9 cellular contexts compared by ENCODE assay signal in the genomic region with DNA sequence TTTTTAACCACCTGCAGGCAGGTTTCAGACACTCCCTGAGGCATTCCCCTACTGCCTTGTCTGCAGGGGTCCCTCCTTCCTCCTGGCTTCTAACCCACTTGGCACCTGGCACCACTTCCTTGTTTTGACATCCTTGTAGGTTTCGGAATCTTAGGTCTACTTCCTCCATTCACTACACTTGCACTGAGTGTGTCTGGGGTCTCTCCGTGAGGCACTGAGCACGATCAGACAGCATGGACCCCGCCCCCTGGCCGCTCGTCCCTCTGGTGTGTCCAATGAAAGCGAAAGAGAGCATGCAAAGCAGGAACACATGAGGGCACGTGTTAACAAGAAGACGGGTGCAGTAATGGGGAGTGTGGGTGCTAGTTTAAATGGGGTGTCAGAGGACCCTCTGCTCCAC.
DNase-seq lines count a peak whose midpoint lies in the region; ATAC-seq, FAIRE-seq and TF ChIP-seq lines count a peak whose summit lies in the region.
"Had no signal": no experiment of that assay in that cellular context is flagged by ENCODE, and none has a peak within 500 bp of the region (broad histone marks: within the 10 kb centered on the region; RNA-seq: fewer than 3 reads in every experiment).

No MANE protein-coding gene starts in this region.

- H2BK120ac ChIP-seq in trophoblast cell (ENCODE audit: insufficient read depth, low read length, poor library complexity): no peak overlapping the region

- no peaks in the 10 kb centered on the region for H3K27me3 Mint-ChIP-seq in activated naive CD4-positive, alpha-beta T cell treated with anti-CD3 and anti-CD28 coated beads, Interleukin-2, amount 50 U/mL, for 24 hours
- no peaks in the 10 kb centered on the region for H3K27me3 Mint-ChIP-seq in stimulated activated naive B cell treated with anti-CD40 and anti-IgM and Interleukin-4, amounts not matched to agents 10 μg/mL and 1 μg/mL and 100 μg/mL, for 72 hours

- H4K91ac ChIP-seq in trophoblast cell (ENCODE audit: low read depth, low read length): no peak overlapping the region

- no peak overlapping the region for H3K9ac ChIP-seq in trophoblast cell (ENCODE audit: low read length)

- H3K79me1 ChIP-seq in trophoblast cell (ENCODE audit: low read length): no peaks in the 10 kb centered on the region

- H3K36me3 Mint-ChIP-seq in activated naive CD4-positive, alpha-beta T cell treated with anti-CD3 and anti-CD28 coated beads, Interleukin-2, amount 50 U/mL, for 24 hours: no peaks in the 10 kb centered on the region
- H3K36me3 Mint-ChIP-seq in stimulated activated naive B cell treated with anti-CD40 and anti-IgM and Interleukin-4, amounts not matched to agents 10 μg/mL and 1 μg/mL and 100 μg/mL, for 72 hours: no peaks in the 10 kb centered on the region

- FAIRE-seq in GM12892 (lab: Jason Lieb, UNC): peak; percentile 95
- FAIRE-seq: keratinocyte had no signal

- H3K4me1 Mint-ChIP-seq in activated naive CD4-positive, alpha-beta T cell treated with anti-CD3 and anti-CD28 coated beads, Interleukin-2, amount 50 U/mL, for 24 hours: peaks cover 35% of the 10 kb centered on the region
- peaks cover 35 to 44% of the 10 kb centered on the region in 2 donors for H3K4me1 Mint-ChIP-seq in stimulated activated naive B cell treated with anti-CD40 and anti-IgM and Interleukin-4, amounts not matched to agents 10 μg/mL and 1 μg/mL and 100 μg/mL, for 72 hours

- WGBS in trophoblast cell (ENCODE audit: extremely low coverage, insufficient coverage, insufficient read length): no CpG with 5 or more reads among the region's 9 CpGs

- H2AFZ ChIP-seq in trophoblast cell (ENCODE audit: insufficient read depth, low read length, poor library complexity): no peak overlapping the region

- no peak for TF ChIP-seq POLR2A in GM12892 (IDR thresholded peaks at IDR 0.05; ENCODE audit: low read depth, low read length)

- H3K27me3 ChIP-seq in HL-60 (ENCODE audit: insufficient read depth, poor library complexity, severe bottlenecking): no peaks in the 10 kb centered on the region
- H3K27me3 ChIP-seq in trophoblast cell (ENCODE audit: insufficient read depth, low read length): no peaks in the 10 kb centered on the region

- H4K8ac ChIP-seq in trophoblast cell (ENCODE audit: low read depth, low read length): no peak overlapping the region

- no peaks in the 10 kb centered on the region for H3K9me3 Mint-ChIP-seq in activated naive CD4-positive, alpha-beta T cell treated with anti-CD3 and anti-CD28 coated beads, Interleukin-2, amount 50 U/mL, for 24 hours
- H3K9me3 Mint-ChIP-seq in stimulated activated naive B cell treated with anti-CD40 and anti-IgM and Interleukin-4, amounts not matched to agents 10 μg/mL and 1 μg/mL and 100 μg/mL, for 72 hours: no peaks in the 10 kb centered on the region

- peaks cover 8 to 19% of the 10 kb centered on the region in 2 experiments for H3K4me1 ChIP-seq in trophoblast cell (ENCODE audit: control insufficient read depth in 1 of 2, insufficient read depth in 2 of 2, low read length in 2 of 2)

- H3K4me3 Mint-ChIP-seq in activated naive CD4-positive, alpha-beta T cell treated with anti-CD3 and anti-CD28 coated beads, Interleukin-2, amount 50 U/mL, for 24 hours: peak overlapping the region; percentile 67
- peak overlapping the region; percentile 79 to 80 for H3K4me3 Mint-ChIP-seq in stimulated activated naive B cell treated with anti-CD40 and anti-IgM and Interleukin-4, amounts not matched to agents 10 μg/mL and 1 μg/mL and 100 μg/mL, for 72 hours

- no peak overlapping the region for H2AK5ac ChIP-seq in trophoblast cell (ENCODE audit: low read length)

- H3K9me3 ChIP-seq in trophoblast cell (ENCODE audit: insufficient read depth, low read depth, low read length): no peaks in the 10 kb centered on the region

- H3K27ac ChIP-seq in HL-60 (replicated peaks) (peak overlapping the region; percentile 10), trophoblast cell (ENCODE audit: low read depth, low read length) (no peak overlapping the region)

- no peak overlapping the region for H2BK12ac ChIP-seq in trophoblast cell (ENCODE audit: low read length)

- no peak overlapping the region for H3K4ac ChIP-seq in trophoblast cell (ENCODE audit: low read depth, low read length)

- no peak overlapping the region for H2BK5ac ChIP-seq in trophoblast cell (ENCODE audit: low read depth, low read length, poor library complexity)

- no peak overlapping the region for H3K4me2 ChIP-seq in trophoblast cell (ENCODE audit: low read length)

- TF ChIP-seq CTCF in HL-60 (IDR thresholded peaks at IDR 0.05; ENCODE audit: insufficient read depth, low read length): no peak

- H3K18ac ChIP-seq in trophoblast cell (ENCODE audit: low read length): no peak overlapping the region

- no peak overlapping the region for H3K14ac ChIP-seq in trophoblast cell (ENCODE audit: low read length)

- DNase-seq in GM12892 (ENCODE audit: insufficient read length) (peak; percentile 54), HL-60 (ENCODE audit: low read depth in 1 of 2, low spot score in 1 of 2) (peak; percentile 41 to 93), 8988T (no peak), trophoblast cell (no peak), COLO668 (lab: John Stamatoyannopoulos, UW; ENCODE audit: unreplicated experiment) (no peak)
- peak; percentile 81 for DNase-seq in stimulated activated naive B cell treated with anti-CD40 and anti-IgM and Interleukin-4, amounts not matched to agents 10 μg/mL and 1 μg/mL and 100 μg/mL, for 72 hours

- no peaks in the 10 kb centered on the region for H3K79me2 ChIP-seq in trophoblast cell (ENCODE audit: control insufficient read depth, insufficient read depth, low read length, poor library complexity)

- H3K27ac Mint-ChIP-seq in activated naive CD4-positive, alpha-beta T cell treated with anti-CD3 and anti-CD28 coated beads, Interleukin-2, amount 50 U/mL, for 24 hours: peak overlapping the region; percentile 80
- H3K27ac Mint-ChIP-seq in stimulated activated naive B cell treated with anti-CD40 and anti-IgM and Interleukin-4, amounts not matched to agents 10 μg/mL and 1 μg/mL and 100 μg/mL, for 72 hours: peak overlapping the region; percentile 86

- H3K36me3 ChIP-seq in trophoblast cell (ENCODE audit: control insufficient read depth in 1 of 2, insufficient read depth in 2 of 2, low read length in 2 of 2): no peaks in the 10 kb centered on the region

- peak; percentile 95 for ATAC-seq in GM21576 (IDR thresholded peaks at IDR 0.05; ENCODE audit: unreplicated experiment)
- peak; percentile 96 for ATAC-seq in stimulated activated naive B cell treated with anti-CD40 and anti-IgM and Interleukin-4, amounts not matched to agents 10 μg/mL and 1 μg/mL and 100 μg/mL, for 72 hours (replicated peaks)

- H3K4me3 ChIP-seq in HL-60 (replicated peaks; ENCODE audit: insufficient read depth, low read length) (peak overlapping the region; percentile 1; the same call in 1 of the 2 replicates), trophoblast cell (ENCODE audit: low read depth, low read length) (no peak overlapping the region)

- no peak overlapping the region for H3K23ac ChIP-seq in trophoblast cell (ENCODE audit: low read length)

- H4K12ac ChIP-seq in trophoblast cell (ENCODE audit: low read depth, low read length): no peak overlapping the region

Comparison
In these comparisons a context has a peak if more than half of its experiments do, and no peak if none do; other contexts are left out.
1. DNase-seq: peak in GM12892 (single experiment), HL-60 (2 of 2) and stimulated activated naive B cell treated with anti-CD40 and anti-IgM and Interleukin-4, amounts not matched to agents 10 μg/mL and 1 μg/mL and 100 μg/mL, for 72 hours (single experiment); none in 8988T (single experiment), trophoblast cell (0 of 2) and COLO668 (single experiment).